ENCODE assay signal across 29 cellular contexts in genomic region chr13:112529216-112529615, GRCh38.
"Had no signal": no experiment of that assay in that cellular context is flagged by ENCODE, and none has a peak within 500 bp of the region (broad histone marks: within the 10 kb centered on the region; RNA-seq: fewer than 3 reads in every experiment).

No MANE protein-coding gene starts in this region.

- H3K36me3 ChIP-seq: colonic mucosa, gastrocnemius medialis had no signal

- H2AFZ ChIP-seq: hepatocyte had no signal

- H3K9me3 ChIP-seq: colonic mucosa, esophagus muscularis mucosa, esophagus squamous epithelium, gastrocnemius medialis, gastroesophageal sphincter, heart left ventricle, heart right ventricle had no signal

- H3K4me2 ChIP-seq: hepatocyte had no signal

- ATAC-seq: effector memory CD8-positive, alpha-beta T cell; esophagus mucosa; foreskin keratinocyte; gastrocnemius medialis; gastroesophageal sphincter; heart left ventricle; heart right ventricle had no signal

- H3K27me3 Mint-ChIP-seq: dendritic cell treated with granulocyte-macrophage colony-stimulating factor and Interleukin-4, amounts not matched to agents 40 ng/mL and 50 ng/mL, for 4 days; effector memory CD8-positive, alpha-beta T cell had no signal

- FAIRE-seq: endometrium, endothelial cell of umbilical vein, frontal cortex had no signal

- DNase-seq: colonic mucosa; cortex of kidney; dermis blood vessel endothelial cell; dorsolateral prefrontal cortex; effector CD4-positive, alpha-beta T cell; effector CD8-positive, alpha-beta T cell; effector memory CD4-positive, alpha-beta T cell; effector memory CD8-positive, alpha-beta T cell; endodermal cell; erythroblast; esophagus squamous epithelium; foreskin fibroblast; foreskin keratinocyte; foreskin melanocyte; gastrocnemius medialis; glutamatergic neuron; head of caudate nucleus; heart left ventricle; heart right ventricle had no signal

- H3K4me1 ChIP-seq: colonic mucosa, esophagus muscularis mucosa, esophagus squamous epithelium, foreskin keratinocyte, gastrocnemius medialis, gastroesophageal sphincter had no signal

- H3K27ac Mint-ChIP-seq: dendritic cell treated with granulocyte-macrophage colony-stimulating factor and Interleukin-4, amounts not matched to agents 40 ng/mL and 50 ng/mL, for 4 days; effector memory CD8-positive, alpha-beta T cell; endodermal cell had no signal

- H3K27me3 ChIP-seq: colonic mucosa, dorsolateral prefrontal cortex, esophagus muscularis mucosa, esophagus squamous epithelium, foreskin keratinocyte, gastrocnemius medialis, gastroesophageal sphincter, heart left ventricle, heart right ventricle, hepatocyte had no signal

- H3K4me3 ChIP-seq: colonic mucosa, coronary artery, dorsolateral prefrontal cortex, esophagus muscularis mucosa, esophagus squamous epithelium, gastrocnemius medialis, gastroesophageal sphincter, heart left ventricle, heart right ventricle, hepatocyte had no signal

- H3K9me3 Mint-ChIP-seq: dendritic cell treated with granulocyte-macrophage colony-stimulating factor and Interleukin-4, amounts not matched to agents 40 ng/mL and 50 ng/mL, for 4 days; effector memory CD8-positive, alpha-beta T cell; endodermal cell had no signal

- H3K79me2 ChIP-seq: hepatocyte had no signal

- H3K27ac ChIP-seq: colonic mucosa, coronary artery, dorsolateral prefrontal cortex, epithelial cell of prostate, esophagus muscularis mucosa, esophagus squamous epithelium, foreskin keratinocyte, gastrocnemius medialis, gastroesophageal sphincter, heart left ventricle, heart right ventricle, hepatocyte had no signal

- H3K4me3 Mint-ChIP-seq: dendritic cell treated with granulocyte-macrophage colony-stimulating factor and Interleukin-4, amounts not matched to agents 40 ng/mL and 50 ng/mL, for 4 days; effector memory CD8-positive, alpha-beta T cell; endodermal cell had no signal

- H3K4me1 Mint-ChIP-seq: endodermal cell had no signal
